In the genomic region with DNA sequence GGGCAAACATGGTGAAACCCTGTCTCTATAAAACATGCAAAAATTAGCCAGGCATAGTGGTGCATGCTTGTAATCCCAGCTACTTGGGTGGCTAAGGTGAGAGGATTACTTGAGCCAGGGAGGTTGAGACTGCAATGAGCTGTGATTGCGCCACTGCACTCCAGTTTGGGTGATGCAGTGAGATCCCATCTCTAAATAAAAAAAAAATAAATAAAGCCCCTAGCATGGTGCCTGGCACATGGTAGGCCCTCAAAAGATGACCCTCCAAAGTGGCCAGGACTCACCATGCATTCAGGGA, we compare ENCODE assay signal across 21 cellular contexts.
DNase-seq lines count a peak whose midpoint lies in the region; ATAC-seq, FAIRE-seq and TF ChIP-seq lines count a peak whose summit lies in the region.
"Had no signal": no experiment of that assay in that cellular context is flagged by ENCODE, and none has a peak within 500 bp of the region (broad histone marks: within the 10 kb centered on the region; RNA-seq: fewer than 3 reads in every experiment).

No MANE protein-coding gene starts in this region.

- no peaks in the 10 kb centered on the region for H3K9me2 ChIP-seq in Karpas-422 (replicated peaks; ENCODE audit: insufficient read depth, low read length)

- H2AFZ ChIP-seq in Karpas-422 (ENCODE audit: low read length) (no peak overlapping the region), K562 (ENCODE audit: low read depth, low read length) (no peak overlapping the region)
- H2AFZ ChIP-seq: neural progenitor cell had no signal

- intact Hi-C loops in K562 (cut with micrococcal nuclease) = no loop called here

- WGBS in K562 (ENCODE audit: insufficient coverage, low coverage, missing lambda C conversion rate) = 100% methylated on average over 1 of the region's 1 CpG

- H3K27me3 ChIP-seq in Karpas-422 (ENCODE audit: low read length) (no peaks in the 10 kb centered on the region), K562 (ENCODE audit: control insufficient read depth in 2 of 2, insufficient read depth in 2 of 2, low read length in 2 of 2) (no peaks in the 10 kb centered on the region)
- H3K27me3 ChIP-seq: heart left ventricle, neural progenitor cell, sigmoid colon had no signal

- H3K79me2 ChIP-seq in Karpas-422 (ENCODE audit: low read length) (peaks cover 94% of the 10 kb centered on the region), K562 (ENCODE audit: control insufficient read depth, insufficient read depth, low read length) (no peaks in the 10 kb centered on the region)

- H3K4me2 ChIP-seq in Karpas-422 (ENCODE audit: low read depth, low read length, poor library complexity, severe bottlenecking) (peak overlapping the region; percentile 63), K562 (ENCODE audit: insufficient read depth, low read length) (no peak overlapping the region)

- no peaks in the 10 kb centered on the region for H3K9me3 ChIP-seq in Karpas-422 (ENCODE audit: low read length)
- no peaks in the 10 kb centered on the region for H3K9me3 ChIP-seq in K562 (replicated peaks; ENCODE audit: control insufficient read depth, insufficient read depth, low read depth, low read length)
- H3K9me3 ChIP-seq: heart left ventricle, left ventricle myocardium inferior, sigmoid colon had no signal

- TF ChIP-seq CTCF in K562 (IDR thresholded peaks at IDR 0.05 in 2 of 3, conservative IDR thresholded peaks at IDR 0.05 in 1 of 3; ENCODE audit: insufficient read depth in 2 of 3, low read depth in 1 of 3, low read length in 3 of 3) = no peak
- no peak for TF ChIP-seq CTCF in nephron (IDR thresholded peaks at IDR 0.05; ENCODE audit: unreplicated experiment in 3 of 3)

- H3K27ac ChIP-seq in Karpas-422 (ENCODE audit: low read length) = peak overlapping the region; percentile 93
- H3K27ac ChIP-seq in K562 (ENCODE audit: extremely low read depth, low read depth, low read length) = no peak overlapping the region; the same call in 2 of the 3 replicates
- H3K27ac ChIP-seq: left ventricle myocardium inferior, neural progenitor cell had no signal

- DNase-seq in T-helper 2 cell treated with Interferon-gamma antibody and Interleukin-4, amounts not matched to agents 5 μg/mL and 100 μg/mL, for 36 hours (ENCODE audit: low spot score) = no peak
- DNase-seq in T-helper 2 cell = no peak
- DNase-seq in Karpas-422 = peak; percentile 53
- DNase-seq in K562 (ENCODE audit: extremely low read depth in 1 of 4, low spot score in 3 of 4) = no peak
- DNase-seq in CD1c-positive myeloid dendritic cell (ENCODE audit: extremely low spot score) = no peak
- no peak for DNase-seq in NCI-H2227 (lab: John Stamatoyannopoulos, UW; ENCODE audit: unreplicated experiment)
- DNase-seq: DMS 273 treated with DMSO at 0.1 percent for 48 hours; HCEC 1CT; heart left ventricle; KG1; left ventricle myocardium inferior; NCI-H146; NCI-H524; RPMI8226; sigmoid colon; stimulated activated CD4-positive, alpha-beta T cell treated with anti-CD3 and anti-CD28 coated beads, Interleukin-4, amount 100 ng/mL, for 4 hours had no signal

- no peak for TF ChIP-seq EP300 in K562 (IDR thresholded peaks at IDR 0.05; ENCODE audit: low read length)

- no peaks in the 10 kb centered on the region for H3K27me3 Mint-ChIP-seq in T-helper 2 cell treated with Interferon-gamma antibody and Interleukin-4, amounts not matched to agents 5 μg/mL and 100 μg/mL, for 36 hours (ENCODE audit: low read depth)
- no peaks in the 10 kb centered on the region for H3K27me3 Mint-ChIP-seq in nephron (ENCODE audit: low read depth)
- H3K27me3 Mint-ChIP-seq: stimulated activated naive CD8-positive, alpha-beta T cell treated with anti-CD3 and anti-CD28 coated beads, Interleukin-15, amount 100 ng/mL, for 72 hours had no signal

- H3K36me3 ChIP-seq in Karpas-422 (ENCODE audit: insufficient read depth, low read length) (peaks cover 11% of the 10 kb centered on the region), K562 (ENCODE audit: control insufficient read depth, insufficient read depth, low read length) (no peaks in the 10 kb centered on the region)
- H3K36me3 ChIP-seq: heart left ventricle, left ventricle myocardium inferior, neural progenitor cell, sigmoid colon had no signal

- H3K4me3 Mint-ChIP-seq in T-helper 2 cell treated with Interferon-gamma antibody and Interleukin-4, amounts not matched to agents 5 μg/mL and 100 μg/mL, for 36 hours = peak overlapping the region; percentile 78
- H3K4me3 Mint-ChIP-seq in nephron = no peak overlapping the region
- H3K4me3 Mint-ChIP-seq: neural progenitor cell had no signal

- BruUV-seq in K562 (replicated peaks; lab: Mats Ljungman, UMichigan) = no TSS peak

- peak overlapping the region; percentile 93 for H3K27ac Mint-ChIP-seq in T-helper 2 cell treated with Interferon-gamma antibody and Interleukin-4, amounts not matched to agents 5 μg/mL and 100 μg/mL, for 36 hours
- peak overlapping the region in 2 of 3 experiments; percentile 74 to 80 for H3K27ac Mint-ChIP-seq in nephron

- H3K9me1 ChIP-seq in K562 (ENCODE audit: control insufficient read depth, insufficient read depth, low read length) = no peaks in the 10 kb centered on the region

- in situ Hi-C loops in K562 (cut with MboI) = no loop called here

- peak overlapping the region; percentile 36; the same call in 1 of the 2 replicates for H3K4me3 ChIP-seq in Karpas-422 (ENCODE audit: low read length)
- H3K4me3 ChIP-seq in K562 = no peak overlapping the region
- H3K4me3 ChIP-seq: left ventricle myocardium inferior, neural progenitor cell, sigmoid colon had no signal

- POLR2A ChIA-PET in K562 (lab: Yijun Ruan, JAX) = interaction anchor here (0.6 kb wide), 1 partner anchor 105 kb away, joined by 3 read pairs; no protein-coding TSS in a partner anchor

- CTCF ChIA-PET in K562 (lab: Yijun Ruan, JAX; ENCODE audit: low intra/inter-chr PET ratio) = no interaction called here

- peaks cover 3% of the 10 kb centered on the region; the same call in 1 of the 2 replicates for H4K20me1 ChIP-seq in Karpas-422 (ENCODE audit: insufficient read depth, low read depth, low read length)
- H4K20me1 ChIP-seq in K562 (replicated peaks; ENCODE audit: control insufficient read depth, insufficient read depth, low read length) = no peaks in the 10 kb centered on the region

- H3K4me1 Mint-ChIP-seq in T-helper 2 cell treated with Interferon-gamma antibody and Interleukin-4, amounts not matched to agents 5 μg/mL and 100 μg/mL, for 36 hours (ENCODE audit: low read depth) = peaks cover 83% of the 10 kb centered on the region
- peaks cover 11% of the 10 kb centered on the region for H3K4me1 Mint-ChIP-seq in nephron

- H3K9ac ChIP-seq in Karpas-422 (ENCODE audit: low read length) = peak overlapping the region; percentile 65
- peak overlapping the region in 1 of 2 experiments; percentile 79; a peak in 1 of 4 replicates for H3K9ac ChIP-seq in K562 (ENCODE audit: insufficient read depth in 1 of 2, low read depth in 2 of 2, low read length in 2 of 2)
- H3K9ac ChIP-seq: neural progenitor cell had no signal

- no peak for TF ChIP-seq RAD21 in K562 (CRISPR knock-in tag; conservative IDR thresholded peaks at IDR 0.05 in 1 of 2, IDR thresholded peaks at IDR 0.05 in 1 of 2)

- no peak for FAIRE-seq in K562 (lab: Jason Lieb, UNC)
- FAIRE-seq: A204.1 had no signal

- no peak for TF ChIP-seq POLR2A in K562 (conservative IDR thresholded peaks at IDR 0.05)

- H3K4me1 ChIP-seq in Karpas-422 (ENCODE audit: low read length) = peaks cover 95% of the 10 kb centered on the region
- peaks cover 32 to 36% of the 10 kb centered on the region in 2 experiments for H3K4me1 ChIP-seq in K562 (replicated peaks in 1 of 2; ENCODE audit: control insufficient read depth in 2 of 2, insufficient read depth in 2 of 2, low read length in 2 of 2)

- H3K9me3 Mint-ChIP-seq in T-helper 2 cell treated with Interferon-gamma antibody and Interleukin-4, amounts not matched to agents 5 μg/mL and 100 μg/mL, for 36 hours = no peaks in the 10 kb centered on the region
- H3K9me3 Mint-ChIP-seq in nephron = no peaks in the 10 kb centered on the region
- H3K9me3 Mint-ChIP-seq: neural progenitor cell; stimulated activated naive CD8-positive, alpha-beta T cell treated with anti-CD3 and anti-CD28 coated beads, Interleukin-15, amount 100 ng/mL, for 72 hours had no signal

- peaks cover 42% of the 10 kb centered on the region for H3K36me3 Mint-ChIP-seq in T-helper 2 cell treated with Interferon-gamma antibody and Interleukin-4, amounts not matched to agents 5 μg/mL and 100 μg/mL, for 36 hours (ENCODE audit: low read depth)
- no peaks in the 10 kb centered on the region for H3K36me3 Mint-ChIP-seq in nephron (ENCODE audit: low read depth)
- H3K36me3 Mint-ChIP-seq: neural progenitor cell had no signal

- ATAC-seq in K562 = no peak
- no peak for ATAC-seq in HG03039 (IDR thresholded peaks at IDR 0.05; ENCODE audit: unreplicated experiment)

TF ChIP-seq in K562, 482 proteins besides CTCF, POLR2A, EP300 and RAD21:
- TF ChIP-seq CEBPB (tag; IDR thresholded peaks at IDR 0.05) = peak; percentile 88
- TF ChIP-seq ZNF830 (CRISPR knock-in tag; IDR thresholded peaks at IDR 0.05) = no peak
- no peak for TF ChIP-seq JUN (IDR thresholded peaks at IDR 0.05; ENCODE audit: borderline replicate concordance, low read depth, low read length)
- no peak for TF ChIP-seq JUN (CRISPR knock-in tag; IDR thresholded peaks at IDR 0.05; ENCODE audit: borderline replicate concordance)
- TF ChIP-seq CEBPG (CRISPR knock-in tag; IDR thresholded peaks at IDR 0.05) = no peak
- peak; percentile 35 to 81; a peak in 2 of 4 replicates for TF ChIP-seq CEBPG (tag; conservative IDR thresholded peaks at IDR 0.05 in 1 of 2, IDR thresholded peaks at IDR 0.05 in 1 of 2)
